Comparison of ENCODE assay signal across 8 cellular contexts in genomic region chr1:85048296-85049064, GRCh38. TPM values are rescaled to one million over a fixed set of nuclear protein-coding genes. Genes with fewer than 3 reads are reported as not detected.
DNase-seq lines count a peak whose midpoint lies in the region; ATAC-seq, FAIRE-seq and TF ChIP-seq lines count a peak whose summit lies in the region.

Gene MCOLN3, minus strand, starts transcription at chr1:85048500. Its CDS starts 3,140 bp downstream, at chr1:85045360.

- no peaks in the 10 kb centered on the region for H3K4me1 ChIP-seq in A549
- no peaks in the 10 kb centered on the region for H3K4me1 ChIP-seq in rectal smooth muscle tissue (ENCODE audit: control insufficient read depth, insufficient read depth, low read length)

- H3K36me3 Mint-ChIP-seq in activated T-helper 17 cell treated with anti-CD3 and anti-CD28 coated beads, Interleukin-2, amount 50 U/mL, for 72 hours (ENCODE audit: low read depth), result no peaks in the 10 kb centered on the region

- TF ChIP-seq POLR2A in A549 (IDR thresholded peaks at IDR 0.05; ENCODE audit: low read length), result no peak

- CTCF ChIA-PET in A549 (lab: Yijun Ruan, JAX), result interaction anchor here (0.7 to 1.6 kb wide), 3 partner anchors 9 to 104 kb away, joined by 3 to 5 read pairs (median 3); no protein-coding TSS in a partner anchor

- no peak for FAIRE-seq in A549 (lab: Jason Lieb, UNC)

- TF ChIP-seq CTCF in A549 (IDR thresholded peaks at IDR 0.05), result no peak

- H3K27me3 Mint-ChIP-seq in activated T-helper 17 cell treated with anti-CD3 and anti-CD28 coated beads, Interleukin-2, amount 50 U/mL, for 72 hours, result peaks cover 34% of the 10 kb centered on the region

- H3K9me3 Mint-ChIP-seq in activated T-helper 17 cell treated with anti-CD3 and anti-CD28 coated beads, Interleukin-2, amount 50 U/mL, for 72 hours, result no peaks in the 10 kb centered on the region

- peak within 1 kb of the TSS; percentile 53 for H3K4me2 ChIP-seq in A549

- H3K4me3 Mint-ChIP-seq in activated T-helper 17 cell treated with anti-CD3 and anti-CD28 coated beads, Interleukin-2, amount 50 U/mL, for 72 hours, result peak within 1 kb of the TSS; percentile 69

- TF ChIP-seq EP300 in A549 (IDR thresholded peaks at IDR 0.05), result no peak

- no peak within 1 kb of the TSS for H3K27ac Mint-ChIP-seq in activated T-helper 17 cell treated with anti-CD3 and anti-CD28 coated beads, Interleukin-2, amount 50 U/mL, for 72 hours

- TF ChIP-seq RAD21 in A549 (conservative IDR thresholded peaks at IDR 0.05 in 1 of 2, IDR thresholded peaks at IDR 0.05 in 1 of 2), result no peak

- H3K27me3 ChIP-seq in rectal smooth muscle tissue (ENCODE audit: control insufficient read depth, insufficient read depth, low read length), result peaks cover 6% of the 10 kb centered on the region

- DNase-seq in A549 (ENCODE audit: low read depth in 1 of 2, low spot score in 1 of 2) (peak; percentile 17 to 26), NCI-H226 (peak; percentile 10), Right ventricle myocardium superior (peak; percentile 47), COLO829 (ENCODE audit: low spot score) (no peak)

- no peak within 1 kb of the TSS for H3K9ac ChIP-seq in rectal smooth muscle tissue (ENCODE audit: low read length)

- POLR2A ChIA-PET in A549 (lab: Yijun Ruan, JAX), result interaction anchor here (0.7 to 1.3 kb wide), 3 partner anchors 10 to 153 kb away, joined by 3 to 6 read pairs (median 4); no protein-coding TSS in a partner anchor

- H3K36me3 ChIP-seq in rectal smooth muscle tissue (ENCODE audit: control insufficient read depth, insufficient read depth, low read length), result no peaks in the 10 kb centered on the region

- peaks cover 12% of the 10 kb centered on the region for H3K4me1 Mint-ChIP-seq in activated T-helper 17 cell treated with anti-CD3 and anti-CD28 coated beads, Interleukin-2, amount 50 U/mL, for 72 hours

- H3K4me3 ChIP-seq in A549 (peak within 1 kb of the TSS; percentile 61), rectal smooth muscle tissue (ENCODE audit: low read length) (peak within 1 kb of the TSS; percentile 61)

- ATAC-seq in A549 (peak; percentile 91 to 93), GM18858 (IDR thresholded peaks at IDR 0.05; ENCODE audit: unreplicated experiment) (peak; percentile 48), HG02938 (IDR thresholded peaks at IDR 0.05; ENCODE audit: unreplicated experiment) (peak; percentile 66), Right ventricle myocardium superior (ENCODE audit: poor library complexity) (peak; percentile 66)
- peak; percentile 72 for ATAC-seq in activated T-helper 17 cell treated with anti-CD3 and anti-CD28 coated beads, Interleukin-2, amount 50 U/mL, for 72 hours (replicated peaks)

- intact Hi-C loops in Right ventricle myocardium superior (cut with DNase I), result no loop called here

- 4% methylated on average over 3 of the region's 73 CpGs for WGBS in A549 (ENCODE audit: missing lambda C conversion rate)

- H3K27ac ChIP-seq in A549 (peak within 1 kb of the TSS; percentile 67 to 93), rectal smooth muscle tissue (ENCODE audit: low read depth, low read length) (no peak within 1 kb of the TSS)

- no peaks in the 10 kb centered on the region for H3K9me3 ChIP-seq in A549

TF ChIP-seq in A549, 52 proteins besides CTCF, POLR2A, EP300 and RAD21:
- TF ChIP-seq RNF2 (IDR thresholded peaks at IDR 0.05; ENCODE audit: borderline replicate concordance, low read depth) (no peak), NPAS2 (CRISPR knock-in tag; IDR thresholded peaks at IDR 0.05; ENCODE audit: borderline replicate concordance) (no peak), JUN (IDR thresholded peaks at IDR 0.05) (peak in 1 of 2 experiments; percentile 30; a peak in 1 of 5 replicates), HEYL (CRISPR knock-in tag; IDR thresholded peaks at IDR 0.05) (no peak), FOSB (CRISPR knock-in tag; IDR thresholded peaks at IDR 0.05) (no peak)

RNA-seq across cellular contexts. Expression of gene MCOLN3, which starts in this region (rescaled TPM):
- 5.8 and 6.7 TPM in 2 replicates for polyA plus RNA-seq in A549 (2011; rRNA removed)
- polyA plus RNA-seq in A549 (2012; cell fraction: cytosol; rRNA removed), result 0.79 and 0.85 TPM in 2 replicates
- 2.9 and 5.1 TPM in 2 replicates for polyA plus RNA-seq in A549 (2012; cell fraction: nucleus; rRNA removed)
- 3.0 to 4.2 TPM (median 3.6 TPM) in 3 replicates for polyA plus RNA-seq in A549 (2017; fragmentation: RNase III; extraction: RNeasy Plus Mini Kit Qiagen cat#74134 plus additional on column Dnase treatment)
- polyA minus RNA-seq in A549 (2011; rRNA and poly(A)+ RNA removed), result 0.73 and 0.91 TPM in 2 replicates
- under 1 TPM; 0.43 to 0.90 TPM for total RNA-seq in activated T-helper 17 cell treated with anti-CD3 and anti-CD28 coated beads, Interleukin-2, amount 50 U/mL, for 72 hours
- total RNA-seq in Right ventricle myocardium superior, result 1.7 TPM

Comparison
In these comparisons a context has a peak if more than half of its experiments do, and no peak if none do; other contexts are left out.
1. Peak in ATAC-seq in activated T-helper 17 cell treated with anti-CD3 and anti-CD28 coated beads, Interleukin-2, amount 50 U/mL, for 72 hours; RNA of the gene not detected or under 1 TPM.